23 cellular contexts compared by ENCODE assay signal in the genomic region with DNA sequence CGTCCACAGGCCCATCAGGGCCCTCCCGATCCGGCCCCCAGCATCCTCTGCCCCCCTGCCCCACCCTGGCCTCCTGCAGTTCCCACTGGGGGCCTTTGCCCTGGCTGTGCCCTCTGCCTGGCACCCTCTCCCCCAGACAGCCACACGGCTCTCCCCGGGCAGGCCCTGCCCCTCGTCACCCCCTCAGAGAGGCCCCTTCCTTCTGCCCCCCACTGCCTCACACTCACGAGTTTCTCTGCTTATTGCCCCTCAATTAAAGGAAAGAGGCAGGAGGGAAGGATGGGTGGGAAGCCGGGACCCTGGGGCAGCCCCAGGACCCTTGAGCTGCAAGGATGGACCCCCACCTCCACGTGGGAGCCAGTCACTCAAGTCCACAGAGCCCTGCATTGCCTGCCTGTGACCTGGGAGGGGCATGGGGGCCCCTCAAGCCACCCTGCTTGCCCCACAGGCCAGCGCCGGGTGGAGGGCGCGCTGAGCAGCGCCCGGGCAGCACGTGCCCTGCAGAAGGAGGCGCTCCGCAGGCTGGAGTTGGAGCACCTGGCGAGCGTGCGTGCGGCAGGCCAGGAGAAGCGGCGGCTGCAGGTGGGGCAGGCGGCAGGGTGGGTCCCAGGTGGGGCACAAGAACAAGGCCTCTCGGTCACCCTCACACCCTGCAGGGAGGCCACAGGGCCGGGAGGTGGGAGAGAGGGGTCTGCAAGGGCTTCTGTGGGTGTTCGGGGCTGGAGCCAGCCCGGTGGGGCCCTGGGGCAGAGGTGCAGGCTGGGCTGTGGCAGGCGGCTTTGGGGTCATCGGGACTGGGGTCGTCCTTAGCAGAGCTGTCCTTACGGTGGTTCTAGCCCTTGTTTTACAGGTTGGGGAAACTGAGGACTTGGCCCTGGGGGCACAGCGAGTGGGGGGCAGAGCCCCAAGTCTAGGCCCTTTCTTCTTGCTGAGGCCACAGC. TPM values are rescaled to one million over a fixed set of nuclear protein-coding genes. Genes with fewer than 3 reads are reported as not detected.
A peak's percentile ranks its signal among the peaks of the same experiment; 100 is the strongest.
DNase-seq lines count a peak whose midpoint lies in the region; ATAC-seq and TF ChIP-seq lines count a peak whose summit lies in the region.
"Had no signal": no experiment of that assay in that cellular context is flagged by ENCODE, and none has a peak within 500 bp of the region (broad histone marks: within the 10 kb centered on the region; RNA-seq: fewer than 3 reads in every experiment).

No MANE protein-coding gene starts in this region.

- peak overlapping the region; percentile 81 for H2AK5ac ChIP-seq in neuronal stem cell (ENCODE audit: low read depth, low read length)

- H3K27me3 ChIP-seq in right cardiac atrium (ENCODE audit: control insufficient read depth, insufficient read depth), result no peaks in the 10 kb centered on the region
- H3K27me3 ChIP-seq in neuronal stem cell (ENCODE audit: control insufficient read depth in 3 of 3, insufficient read depth in 3 of 3, low read depth in 1 of 3, low read length in 3 of 3), result peaks cover 0 to 31% (median 0%) of the 10 kb centered on the region in 3 experiments
- H3K27me3 ChIP-seq in upper lobe of right lung, result no peaks in the 10 kb centered on the region
- H3K27me3 ChIP-seq: MG63, SJSA1 had no signal

- no peaks in the 10 kb centered on the region for H3K36me3 ChIP-seq in neuronal stem cell (replicated peaks in 1 of 2; ENCODE audit: control insufficient read depth in 2 of 2, insufficient read depth in 2 of 2, low read length in 2 of 2)
- H3K36me3 ChIP-seq in upper lobe of right lung, result no peaks in the 10 kb centered on the region
- H3K36me3 ChIP-seq: MG63, SJSA1 had no signal

- intact Hi-C loops in natural killer cell (cut with micrococcal nuclease), result no loop called here
- intact Hi-C loops in right cardiac atrium (cut with DNase I), result no loop called here
- intact Hi-C loops in upper lobe of right lung (cut with DNase I), result no loop called here

- no peak overlapping the region for H2AFZ ChIP-seq in neuronal stem cell (ENCODE audit: low read length)
- H2AFZ ChIP-seq: PC-9 had no signal

- H3K9ac ChIP-seq in neuronal stem cell (ENCODE audit: low read depth, low read length, poor library complexity), result peak overlapping the region; percentile 21

- no peak overlapping the region for H4K8ac ChIP-seq in neuronal stem cell (ENCODE audit: low read depth, low read length)

- H3K4me2 ChIP-seq in neuronal stem cell (ENCODE audit: insufficient read depth, low read length, poor library complexity, severe bottlenecking), result no peak overlapping the region
- H3K4me2 ChIP-seq: A549, PC-9 had no signal

- no peak overlapping the region for H3K4ac ChIP-seq in neuronal stem cell (ENCODE audit: low read length)

- H2BK5ac ChIP-seq in neuronal stem cell (ENCODE audit: low read length), result peak overlapping the region; percentile 60

- H3K4me1 Mint-ChIP-seq in natural killer cell treated with Interleukin-12 subunit alpha and Interleukin-12 subunit beta and Interleukin-15 and Interleukin-18, amount 100 ng/mL, for 72 hours (ENCODE audit: low read depth in 2 of 2), result no peaks in the 10 kb centered on the region
- no peaks in the 10 kb centered on the region for H3K4me1 Mint-ChIP-seq in natural killer cell
- H3K4me1 Mint-ChIP-seq: IgD-negative memory B cell had no signal

- H3K18ac ChIP-seq in neuronal stem cell (ENCODE audit: low read length), result peak overlapping the region; percentile 76

- H3K9me3 ChIP-seq in right cardiac atrium (ENCODE audit: control insufficient read depth, low read length) (no peaks in the 10 kb centered on the region), neuronal stem cell (replicated peaks in 1 of 2; ENCODE audit: control insufficient read depth in 2 of 2, insufficient read depth in 1 of 2, low read depth in 1 of 2, low read length in 2 of 2) (no peaks in the 10 kb centered on the region), upper lobe of right lung (no peaks in the 10 kb centered on the region)
- H3K9me3 ChIP-seq: A549, MG63, SJSA1 had no signal

- H3K4me1 ChIP-seq in right cardiac atrium (ENCODE audit: control insufficient read depth, insufficient read depth, low read length), result peaks cover 2% of the 10 kb centered on the region
- H3K4me1 ChIP-seq in neuronal stem cell (ENCODE audit: control insufficient read depth in 2 of 2, insufficient read depth in 1 of 2, low read depth in 1 of 2, low read length in 2 of 2), result peaks cover under 1 to 1% of the 10 kb centered on the region in 2 donors
- peaks cover 11% of the 10 kb centered on the region for H3K4me1 ChIP-seq in upper lobe of right lung
- H3K4me1 ChIP-seq: A549 had no signal

- H3K27me3 Mint-ChIP-seq in natural killer cell treated with Interleukin-12 subunit alpha and Interleukin-12 subunit beta and Interleukin-15 and Interleukin-18, amount 100 ng/mL, for 72 hours, result peaks cover 3 to 6% of the 10 kb centered on the region in 2 donors
- peaks cover 0 to 3% of the 10 kb centered on the region in 2 donors for H3K27me3 Mint-ChIP-seq in natural killer cell (ENCODE audit: low read depth in 2 of 2)

- peak overlapping the region; percentile 10 for H2BK12ac ChIP-seq in neuronal stem cell (ENCODE audit: low read length)

- H3K27ac ChIP-seq in right cardiac atrium (ENCODE audit: low read length) (no peak overlapping the region), neuronal stem cell (replicated peaks; ENCODE audit: low read length) (no peak overlapping the region), upper lobe of right lung (no peak overlapping the region)
- H3K27ac ChIP-seq: A549, HL-60, PC-9, RWPE1, SJSA1 had no signal

- TF ChIP-seq CTCF in natural killer cell (IDR thresholded peaks at IDR 0.05) (no peak), upper lobe of right lung (IDR thresholded peaks at IDR 0.05) (no peak)

- ATAC-seq in natural killer cell treated with Interleukin-12 subunit alpha and Interleukin-12 subunit beta and Interleukin-15 and Interleukin-18, amount 100 ng/mL, for 72 hours, result no peak
- ATAC-seq in natural killer cell (no peak), right cardiac atrium (no peak), upper lobe of right lung (no peak), GM18870 (IDR thresholded peaks at IDR 0.05; ENCODE audit: unreplicated experiment) (no peak), GM21381 (IDR thresholded peaks at IDR 0.05; ENCODE audit: unreplicated experiment) (no peak)

- peak; percentile 50 for DNase-seq in natural killer cell treated with Interleukin-12 subunit alpha and Interleukin-12 subunit beta and Interleukin-15 and Interleukin-18, amount 100 ng/mL, for 72 hours (ENCODE audit: low spot score)
- no peak for DNase-seq in natural killer cell
- DNase-seq in right cardiac atrium, result peak; percentile 15 to 49 (median 49)
- no peak for DNase-seq in neuronal stem cell (ENCODE audit: low spot score)
- DNase-seq in upper lobe of right lung, result peak; percentile 61
- DNase-seq in OCI-M2 (lab: John Stamatoyannopoulos, UW; ENCODE audit: unreplicated experiment), result no peak
- DNase-seq: DMS79 treated with DMSO at 0.1 percent for 48 hours, HCEC 1CT, Karpas-422, MG63, NCI-H1048, NCI-H1436, NCI-H1930, NCI-H345, NCI-H524 treated with DMSO at 0.1 percent for 48 hours, PC-9 had no signal

- peak overlapping the region; percentile 58 for H2BK15ac ChIP-seq in neuronal stem cell (ENCODE audit: low read length)

- H3K4me3 ChIP-seq in right cardiac atrium (ENCODE audit: low read length) (no peak overlapping the region), neuronal stem cell (ENCODE audit: low read length in 2 of 2) (peak overlapping the region in 1 of 2 donors; percentile 17), upper lobe of right lung (no peak overlapping the region)
- H3K4me3 ChIP-seq: A549, MG63, PC-9, SJSA1 had no signal

- H3K27ac Mint-ChIP-seq in natural killer cell treated with Interleukin-12 subunit alpha and Interleukin-12 subunit beta and Interleukin-15 and Interleukin-18, amount 100 ng/mL, for 72 hours, result no peak overlapping the region
- no peak overlapping the region for H3K27ac Mint-ChIP-seq in natural killer cell
- H3K27ac Mint-ChIP-seq: IgD-negative memory B cell had no signal

- H3K9me3 Mint-ChIP-seq in natural killer cell treated with Interleukin-12 subunit alpha and Interleukin-12 subunit beta and Interleukin-15 and Interleukin-18, amount 100 ng/mL, for 72 hours, result no peaks in the 10 kb centered on the region
- H3K9me3 Mint-ChIP-seq in natural killer cell, result no peaks in the 10 kb centered on the region

- WGBS in right cardiac atrium, result 93% methylated on average over 34 of the region's 34 CpGs
- WGBS in neuronal stem cell (ENCODE audit: extremely low coverage in 2 of 2, insufficient read length in 2 of 2, insufficient replicate concordance in 1 of 2), 2 donors, result no CpG with 5 or more reads among the region's 34 CpGs

- H3K36me3 Mint-ChIP-seq in natural killer cell treated with Interleukin-12 subunit alpha and Interleukin-12 subunit beta and Interleukin-15 and Interleukin-18, amount 100 ng/mL, for 72 hours, result no peaks in the 10 kb centered on the region
- H3K36me3 Mint-ChIP-seq in natural killer cell, result no peaks in the 10 kb centered on the region
- H3K36me3 Mint-ChIP-seq: IgD-negative memory B cell had no signal

- H2BK120ac ChIP-seq in neuronal stem cell (ENCODE audit: low read depth, low read length), result peak overlapping the region; percentile 72

- H3K23ac ChIP-seq in neuronal stem cell (ENCODE audit: low read depth, low read length, poor library complexity), result no peak overlapping the region

- H4K91ac ChIP-seq in neuronal stem cell (ENCODE audit: low read depth, low read length, poor library complexity), result no peak overlapping the region

- H3K79me1 ChIP-seq in neuronal stem cell (ENCODE audit: low read depth, low read length), result no peaks in the 10 kb centered on the region

- no peak overlapping the region for H3K14ac ChIP-seq in neuronal stem cell (ENCODE audit: low read length)

- no peak overlapping the region for H3K4me3 Mint-ChIP-seq in natural killer cell treated with Interleukin-12 subunit alpha and Interleukin-12 subunit beta and Interleukin-15 and Interleukin-18, amount 100 ng/mL, for 72 hours
- no peak overlapping the region for H3K4me3 Mint-ChIP-seq in natural killer cell

RNA-seq across cellular contexts. Expression of a gene that starts 30.5 kb away (rescaled TPM):
- total RNA-seq in natural killer cell treated with Interleukin-12 subunit alpha and Interleukin-12 subunit beta and Interleukin-15 and Interleukin-18, amount 100 ng/mL, for 72 hours, result under 1 TPM in 1 of 2 donors, not detected in 1; 0.14 TPM
- total RNA-seq in natural killer cell, result 1 to 10 TPM in 2 of 3 donors, under 1 TPM in 1; 0.97 to 4.9 (median 2.5) TPM
- 10 to 100 TPM; 13.8 to 19.2 (median 16.8) TPM for total RNA-seq in right cardiac atrium
- 6.7 TPM for polyA plus RNA-seq in right cardiac atrium
- 0.14 TPM for polyA plus RNA-seq in neuronal stem cell (2013, experiment 1 of 2)
- 0.04 TPM for polyA plus RNA-seq in neuronal stem cell (2013, experiment 2 of 2)
- total RNA-seq in upper lobe of right lung, result 38.4 TPM

Comparison
In these comparisons a context has a peak if more than half of its experiments do, and no peak if none do; other contexts are left out.
1. DNase-seq: peak in natural killer cell treated with Interleukin-12 subunit alpha and Interleukin-12 subunit beta and Interleukin-15 and Interleukin-18, amount 100 ng/mL, for 72 hours (single experiment), right cardiac atrium (3 of 3) and upper lobe of right lung (single experiment); none in natural killer cell (single experiment), neuronal stem cell (single experiment) and OCI-M2 (single experiment).